In the genomic region with DNA sequence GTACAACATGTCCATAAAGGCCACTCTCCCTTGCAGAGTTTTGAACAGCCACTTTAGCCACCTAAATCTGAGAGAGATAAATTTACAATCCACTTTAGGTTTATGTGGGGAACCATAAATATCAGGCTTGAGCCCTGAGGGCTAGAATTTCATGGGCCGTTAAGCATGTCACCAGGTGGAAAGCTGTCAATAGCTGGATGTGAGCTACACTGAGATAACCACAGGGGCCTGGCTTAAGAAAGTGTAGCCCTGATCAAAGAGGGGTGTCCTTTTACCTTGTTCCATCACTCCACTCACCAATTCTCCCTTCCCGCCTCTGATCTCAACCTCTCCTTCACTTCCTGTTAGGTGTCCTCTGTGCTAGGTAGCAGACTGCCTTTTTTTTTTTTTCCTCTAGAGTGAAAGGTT, we compare ENCODE assay signal across 11 cellular contexts.
A peak's percentile ranks its signal among the peaks of the same experiment; 100 is the strongest.
DNase-seq lines count a peak whose midpoint lies in the region; ATAC-seq and TF ChIP-seq lines count a peak whose summit lies in the region.
"Had no signal": no experiment of that assay in that cellular context is flagged by ENCODE, and none has a peak within 500 bp of the region (broad histone marks: within the 10 kb centered on the region; RNA-seq: fewer than 3 reads in every experiment).

No MANE protein-coding gene starts in this region.

- no peak overlapping the region for H3K27ac ChIP-seq in osteoblast (ENCODE audit: low read depth, low read length)

- no peaks in the 10 kb centered on the region for H3K79me2 ChIP-seq in osteoblast (ENCODE audit: insufficient read depth, low read length)

- no peaks in the 10 kb centered on the region for H3K36me3 Mint-ChIP-seq in activated CD8-positive, alpha-beta memory T cell treated with anti-CD3 and anti-CD28 coated beads, Interleukin-2, amount 10 ng/mL, durations not matched to agents 7 days and 5 days
- no peaks in the 10 kb centered on the region for H3K36me3 Mint-ChIP-seq in stimulated activated memory B cell treated with anti-CD40 and anti-IgM and Interleukin-4, amounts not matched to agents 10 μg/mL and 1 μg/mL and 100 μg/mL, for 72 hours
- peaks cover 1% of the 10 kb centered on the region for H3K36me3 Mint-ChIP-seq in activated T-helper 1 cell treated with anti-CD3 and anti-CD28 coated beads, Interleukin-12 subunit alpha, Interleukin-12 subunit beta, Interleukin-2, Interleukin-4 antibody, amounts not matched to agents 30 ng/mL and 10 ng/mL and 1 ng/mL, durations not matched to agents 14 hours and 24 hours and 36 hours (ENCODE audit: low read depth)

- no peaks in the 10 kb centered on the region for H3K27me3 ChIP-seq in osteoblast (ENCODE audit: insufficient read depth, low read length)

- no peaks in the 10 kb centered on the region for H3K9me3 Mint-ChIP-seq in activated CD8-positive, alpha-beta memory T cell treated with anti-CD3 and anti-CD28 coated beads, Interleukin-2, amount 10 ng/mL, durations not matched to agents 7 days and 5 days (ENCODE audit: low read depth)
- H3K9me3 Mint-ChIP-seq in stimulated activated memory B cell treated with anti-CD40 and anti-IgM and Interleukin-4, amounts not matched to agents 10 μg/mL and 1 μg/mL and 100 μg/mL, for 72 hours, result no peaks in the 10 kb centered on the region
- H3K9me3 Mint-ChIP-seq in activated T-helper 1 cell treated with anti-CD3 and anti-CD28 coated beads, Interleukin-12 subunit alpha, Interleukin-12 subunit beta, Interleukin-2, Interleukin-4 antibody, amounts not matched to agents 30 ng/mL and 10 ng/mL and 1 ng/mL, durations not matched to agents 14 hours and 24 hours and 36 hours, result no peaks in the 10 kb centered on the region

- no peak overlapping the region for H2AFZ ChIP-seq in osteoblast (ENCODE audit: low read length)

- CTCF ChIA-PET in activated CD8-positive, alpha-beta memory T cell treated with anti-CD3 and anti-CD28 coated beads, Interleukin-2, amount 10 ng/mL, durations not matched to agents 7 days and 5 days (lab: Charles Lee), result interaction anchor here (3.3 to 4.0 kb wide), 2 partner anchors 10 to 264 kb away, joined by 15 to 20 read pairs; no protein-coding TSS in a partner anchor

- H3K9me3 ChIP-seq in osteoblast (ENCODE audit: low read depth, low read length), result no peaks in the 10 kb centered on the region

- intact Hi-C loops in activated T-helper 1 cell treated with anti-CD3 and anti-CD28 coated beads, Interleukin-12 subunit alpha, Interleukin-12 subunit beta, Interleukin-2, Interleukin-4 antibody, amounts not matched to agents 30 ng/mL and 10 ng/mL and 1 ng/mL, durations not matched to agents 14 hours and 24 hours and 36 hours (cut with micrococcal nuclease), result loop anchor here (10.0 kb wide), 1 partner anchor 257 kb away; a partner anchor contains a TSS

- H4K20me1 ChIP-seq in osteoblast (ENCODE audit: insufficient read depth, low read length), result no peaks in the 10 kb centered on the region

- H3K36me3 ChIP-seq in osteoblast (ENCODE audit: insufficient read depth, low read length), result no peaks in the 10 kb centered on the region

- no peak for ATAC-seq in activated CD8-positive, alpha-beta memory T cell treated with anti-CD3 and anti-CD28 coated beads, Interleukin-2, amount 10 ng/mL, durations not matched to agents 7 days and 5 days
- ATAC-seq in HG03175 (IDR thresholded peaks at IDR 0.05; ENCODE audit: unreplicated experiment), result peak; percentile 46
- peak; percentile 42 for ATAC-seq in stimulated activated memory B cell treated with anti-CD40 and anti-IgM and Interleukin-4, amounts not matched to agents 10 μg/mL and 1 μg/mL and 100 μg/mL, for 72 hours

- H3K27ac Mint-ChIP-seq in activated CD8-positive, alpha-beta memory T cell treated with anti-CD3 and anti-CD28 coated beads, Interleukin-2, amount 10 ng/mL, durations not matched to agents 7 days and 5 days, result peak overlapping the region; percentile 33
- H3K27ac Mint-ChIP-seq in stimulated activated memory B cell treated with anti-CD40 and anti-IgM and Interleukin-4, amounts not matched to agents 10 μg/mL and 1 μg/mL and 100 μg/mL, for 72 hours, result no peak overlapping the region
- no peak overlapping the region for H3K27ac Mint-ChIP-seq in activated T-helper 1 cell treated with anti-CD3 and anti-CD28 coated beads, Interleukin-12 subunit alpha, Interleukin-12 subunit beta, Interleukin-2, Interleukin-4 antibody, amounts not matched to agents 30 ng/mL and 10 ng/mL and 1 ng/mL, durations not matched to agents 14 hours and 24 hours and 36 hours

- peaks cover 6% of the 10 kb centered on the region for H3K27me3 Mint-ChIP-seq in activated CD8-positive, alpha-beta memory T cell treated with anti-CD3 and anti-CD28 coated beads, Interleukin-2, amount 10 ng/mL, durations not matched to agents 7 days and 5 days
- peaks cover 10% of the 10 kb centered on the region for H3K27me3 Mint-ChIP-seq in stimulated activated memory B cell treated with anti-CD40 and anti-IgM and Interleukin-4, amounts not matched to agents 10 μg/mL and 1 μg/mL and 100 μg/mL, for 72 hours
- H3K27me3 Mint-ChIP-seq in activated T-helper 1 cell treated with anti-CD3 and anti-CD28 coated beads, Interleukin-12 subunit alpha, Interleukin-12 subunit beta, Interleukin-2, Interleukin-4 antibody, amounts not matched to agents 30 ng/mL and 10 ng/mL and 1 ng/mL, durations not matched to agents 14 hours and 24 hours and 36 hours (ENCODE audit: insufficient read depth), result no peaks in the 10 kb centered on the region

- H3K4me1 Mint-ChIP-seq in activated CD8-positive, alpha-beta memory T cell treated with anti-CD3 and anti-CD28 coated beads, Interleukin-2, amount 10 ng/mL, durations not matched to agents 7 days and 5 days, result peaks cover 48% of the 10 kb centered on the region
- H3K4me1 Mint-ChIP-seq in stimulated activated memory B cell treated with anti-CD40 and anti-IgM and Interleukin-4, amounts not matched to agents 10 μg/mL and 1 μg/mL and 100 μg/mL, for 72 hours, result peaks cover 23% of the 10 kb centered on the region
- peaks cover 75% of the 10 kb centered on the region for H3K4me1 Mint-ChIP-seq in activated T-helper 1 cell treated with anti-CD3 and anti-CD28 coated beads, Interleukin-12 subunit alpha, Interleukin-12 subunit beta, Interleukin-2, Interleukin-4 antibody, amounts not matched to agents 30 ng/mL and 10 ng/mL and 1 ng/mL, durations not matched to agents 14 hours and 24 hours and 36 hours (ENCODE audit: low read depth)

- H3K4me3 ChIP-seq in osteoblast (ENCODE audit: insufficient read depth, low read length), result no peak overlapping the region

- no peak for TF ChIP-seq CTCF in osteoblast (IDR thresholded peaks at IDR 0.05; ENCODE audit: extremely low read depth, low read depth, low read length)

- no peak for DNase-seq in activated CD8-positive, alpha-beta memory T cell treated with anti-CD3 and anti-CD28 coated beads, Interleukin-2, amount 10 ng/mL, durations not matched to agents 7 days and 5 days
- no peak for DNase-seq in activated CD8-positive, alpha-beta memory T cell treated with anti-CD3 and anti-CD28 coated beads, Interleukin-2, amount 50 U/mL, for 4 hours
- DNase-seq in NCI-H526 (lab: John Stamatoyannopoulos, UW) (peak; percentile 15 to 61), osteoblast (ENCODE audit: insufficient read length, low spot score, missing footprints) (no peak), C1 segment of cervical spinal cord (lab: John Stamatoyannopoulos, UW) (no peak)
- no peak for DNase-seq in activated T-helper 1 cell treated with anti-CD3 and anti-CD28 coated beads, Interleukin-12 subunit alpha, Interleukin-12 subunit beta, Interleukin-2, Interleukin-4 antibody, amounts not matched to agents 30 ng/mL and 10 ng/mL and 1 ng/mL, durations not matched to agents 14 hours and 24 hours and 36 hours (ENCODE audit: low spot score)
- DNase-seq: foreskin melanocyte, mammary epithelial cell, right cardiac atrium had no signal

- peaks cover 4% of the 10 kb centered on the region for H3K4me1 ChIP-seq in osteoblast (ENCODE audit: insufficient read depth, low read length)

- no peak overlapping the region for H3K4me2 ChIP-seq in osteoblast (ENCODE audit: insufficient read depth, low read length)

- H3K4me3 Mint-ChIP-seq in activated CD8-positive, alpha-beta memory T cell treated with anti-CD3 and anti-CD28 coated beads, Interleukin-2, amount 10 ng/mL, durations not matched to agents 7 days and 5 days, result no peak overlapping the region
- H3K4me3 Mint-ChIP-seq in stimulated activated memory B cell treated with anti-CD40 and anti-IgM and Interleukin-4, amounts not matched to agents 10 μg/mL and 1 μg/mL and 100 μg/mL, for 72 hours, result no peak overlapping the region
- H3K4me3 Mint-ChIP-seq in activated T-helper 1 cell treated with anti-CD3 and anti-CD28 coated beads, Interleukin-12 subunit alpha, Interleukin-12 subunit beta, Interleukin-2, Interleukin-4 antibody, amounts not matched to agents 30 ng/mL and 10 ng/mL and 1 ng/mL, durations not matched to agents 14 hours and 24 hours and 36 hours, result no peak overlapping the region

Comparison
In these comparisons a context has a peak if more than half of its experiments do, and no peak if none do; other contexts are left out.
1. DNase-seq: peak in NCI-H526 (2 of 2); none in activated CD8-positive, alpha-beta memory T cell treated with anti-CD3 and anti-CD28 coated beads, Interleukin-2, amount 10 ng/mL, durations not matched to agents 7 days and 5 days (single experiment), activated CD8-positive, alpha-beta memory T cell treated with anti-CD3 and anti-CD28 coated beads, Interleukin-2, amount 50 U/mL, for 4 hours (single experiment), osteoblast (single experiment), activated T-helper 1 cell treated with anti-CD3 and anti-CD28 coated beads, Interleukin-12 subunit alpha, Interleukin-12 subunit beta, Interleukin-2, Interleukin-4 antibody, amounts not matched to agents 30 ng/mL and 10 ng/mL and 1 ng/mL, durations not matched to agents 14 hours and 24 hours and 36 hours (single experiment) and C1 segment of cervical spinal cord (0 of 14).